ENCODE assay signal across 13 cellular contexts in the genomic region with DNA sequence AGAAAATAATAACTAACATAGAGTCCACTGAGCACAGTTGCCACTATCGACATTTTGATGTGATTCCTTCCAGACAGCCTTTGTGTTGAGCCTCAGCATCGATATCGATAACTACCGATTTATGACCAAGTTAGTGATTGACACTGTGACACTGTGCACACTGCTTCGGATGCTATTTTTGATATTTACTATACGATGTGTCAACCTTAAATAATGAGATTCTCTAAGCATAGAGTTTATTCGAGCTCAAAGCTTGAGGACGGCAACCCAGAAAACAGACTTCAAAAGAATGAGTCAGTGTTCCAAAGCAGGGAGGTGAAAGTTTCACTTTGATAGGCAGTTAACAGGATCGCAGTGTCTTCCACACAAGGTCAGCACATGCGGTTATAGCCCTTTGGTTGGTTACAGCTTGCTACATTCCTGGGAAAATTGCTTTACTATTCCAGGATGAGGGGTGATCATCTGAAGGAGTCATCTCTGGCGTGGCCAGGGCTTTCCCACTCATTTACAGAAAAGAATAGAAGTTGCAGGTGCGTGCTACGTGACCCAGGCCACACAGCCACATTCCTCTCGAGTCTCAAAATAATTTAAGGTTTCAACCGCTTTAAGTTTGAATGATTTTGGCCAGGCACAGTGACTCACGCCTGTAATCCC. TPM values are rescaled to one million over a fixed set of nuclear protein-coding genes. Genes with fewer than 3 reads are reported as not detected.
DNase-seq lines count a peak whose midpoint lies in the region; ATAC-seq and TF ChIP-seq lines count a peak whose summit lies in the region.
"Had no signal": no experiment of that assay in that cellular context is flagged by ENCODE, and none has a peak within 500 bp of the region (broad histone marks: within the 10 kb centered on the region; RNA-seq: fewer than 3 reads in every experiment).

No MANE protein-coding gene starts in this region.

- POLR2A ChIA-PET in HEK293T (lab: Yijun Ruan, JAX), result no interaction called here
- POLR2A ChIA-PET in activated CD4-positive, alpha-beta memory T cell treated with anti-CD3 and anti-CD28 coated beads, Interleukin-2, amount 10 ng/mL, durations not matched to agents 7 days and 5 days (lab: Charles Lee), result no interaction called here

- H3K4me1 ChIP-seq in foreskin keratinocyte (peaks cover 14% of the 10 kb centered on the region), upper lobe of right lung (peaks cover 6% of the 10 kb centered on the region)
- H3K4me1 ChIP-seq: gastroesophageal sphincter, sigmoid colon had no signal

- no peak overlapping the region for H3K4me3 ChIP-seq in AG10803 (ENCODE audit: low read length)
- no peak overlapping the region for H3K4me3 ChIP-seq in upper lobe of right lung
- H3K4me3 ChIP-seq in dorsolateral prefrontal cortex, result no peak overlapping the region
- H3K4me3 ChIP-seq: BLaER1 treated with 17β-estradiol and CSF1 and Interleukin-3, amounts not matched to agents 10 nM and 100 nM; gastroesophageal sphincter; sigmoid colon had no signal

- TF ChIP-seq CTCF in AG10803 (conservative IDR thresholded peaks at IDR 0.05; ENCODE audit: low read length), result no peak
- TF ChIP-seq CTCF in foreskin keratinocyte (conservative IDR thresholded peaks at IDR 0.05), result no peak
- no peak for TF ChIP-seq CTCF in upper lobe of right lung (IDR thresholded peaks at IDR 0.05)
- TF ChIP-seq CTCF in dorsolateral prefrontal cortex (IDR thresholded peaks at IDR 0.05 in 54 of 56, conservative IDR thresholded peaks at IDR 0.05 in 2 of 56; ENCODE audit: low read depth in 1 of 56, partially characterized antibody in 56 of 56), result no peak

- ATAC-seq in foreskin keratinocyte, result peak; percentile 5
- ATAC-seq in GM21447 (IDR thresholded peaks at IDR 0.05; ENCODE audit: unreplicated experiment), result no peak
- ATAC-seq in upper lobe of right lung, result no peak
- ATAC-seq: gastroesophageal sphincter had no signal

- intact Hi-C loops in upper lobe of right lung (cut with DNase I), result no loop called here
- intact Hi-C loops in dorsolateral prefrontal cortex (cut with DNase I), result no loop called here

- H3K9me3 ChIP-seq in upper lobe of right lung, result no peaks in the 10 kb centered on the region
- H3K9me3 ChIP-seq: BLaER1 treated with 17β-estradiol and CSF1 and Interleukin-3, amounts not matched to agents 10 nM and 100 nM; gastroesophageal sphincter; sigmoid colon had no signal

- H3K27me3 Mint-ChIP-seq in activated CD4-positive, alpha-beta memory T cell treated with anti-CD3 and anti-CD28 coated beads, Interleukin-2, amount 10 ng/mL, durations not matched to agents 7 days and 5 days, result peaks cover 14% of the 10 kb centered on the region

- CTCF ChIA-PET in HEK293T (lab: Yijun Ruan, JAX), result no interaction called here
- CTCF ChIA-PET in activated CD4-positive, alpha-beta memory T cell treated with anti-CD3 and anti-CD28 coated beads, Interleukin-2, amount 10 ng/mL, durations not matched to agents 7 days and 5 days (lab: Charles Lee), result no interaction called here

- H3K4me1 Mint-ChIP-seq in activated CD4-positive, alpha-beta memory T cell treated with anti-CD3 and anti-CD28 coated beads, Interleukin-2, amount 10 ng/mL, durations not matched to agents 7 days and 5 days, result peaks cover 38% of the 10 kb centered on the region

- H3K27ac Mint-ChIP-seq in activated CD4-positive, alpha-beta memory T cell treated with anti-CD3 and anti-CD28 coated beads, Interleukin-2, amount 10 ng/mL, durations not matched to agents 7 days and 5 days, result no peak overlapping the region

- DNase-seq in AG10803 (ENCODE audit: low read depth) (peak; percentile 72), HEK293T (ENCODE audit: extremely low spot score) (no peak), SW480 (ENCODE audit: low spot score) (peak; percentile 99), foreskin keratinocyte (peak in 1 of 2 donors; percentile 64), upper lobe of right lung (no peak), dorsolateral prefrontal cortex (no peak)
- DNase-seq in activated CD4-positive, alpha-beta memory T cell treated with anti-CD3 and anti-CD28 coated beads, Interleukin-2, amount 10 ng/mL, durations not matched to agents 7 days and 5 days, result no peak
- DNase-seq: activated CD8-positive, alpha-beta memory T cell treated with anti-CD3 and anti-CD28 coated beads, Interleukin-2, amount 50 U/mL, for 4 hours; NCI-H1930; sigmoid colon had no signal

- H3K4me3 Mint-ChIP-seq in activated CD4-positive, alpha-beta memory T cell treated with anti-CD3 and anti-CD28 coated beads, Interleukin-2, amount 10 ng/mL, durations not matched to agents 7 days and 5 days, result no peak overlapping the region

- no peaks in the 10 kb centered on the region for H3K36me3 ChIP-seq in upper lobe of right lung
- H3K36me3 ChIP-seq: BLaER1 treated with 17β-estradiol and CSF1 and Interleukin-3, amounts not matched to agents 10 nM and 100 nM; gastroesophageal sphincter; sigmoid colon had no signal

- no peaks in the 10 kb centered on the region for H3K9me3 Mint-ChIP-seq in activated CD4-positive, alpha-beta memory T cell treated with anti-CD3 and anti-CD28 coated beads, Interleukin-2, amount 10 ng/mL, durations not matched to agents 7 days and 5 days

- H3K36me3 Mint-ChIP-seq in activated CD4-positive, alpha-beta memory T cell treated with anti-CD3 and anti-CD28 coated beads, Interleukin-2, amount 10 ng/mL, durations not matched to agents 7 days and 5 days (ENCODE audit: low read depth), result no peaks in the 10 kb centered on the region

- H3K27me3 ChIP-seq in foreskin keratinocyte (no peaks in the 10 kb centered on the region), upper lobe of right lung (no peaks in the 10 kb centered on the region), dorsolateral prefrontal cortex (peaks cover 0 to 3% (median 0%) of the 10 kb centered on the region in 45 donors)
- H3K27me3 ChIP-seq: BLaER1 treated with 17β-estradiol and CSF1 and Interleukin-3, amounts not matched to agents 10 nM and 100 nM; gastroesophageal sphincter; sigmoid colon had no signal

- peak overlapping the region; percentile 73 for H3K27ac ChIP-seq in foreskin keratinocyte
- H3K27ac ChIP-seq in upper lobe of right lung, result no peak overlapping the region
- no peak overlapping the region for H3K27ac ChIP-seq in dorsolateral prefrontal cortex
- H3K27ac ChIP-seq: BLaER1 treated with 17β-estradiol and CSF1 and Interleukin-3, amounts not matched to agents 10 nM and 100 nM; gastroesophageal sphincter; sigmoid colon had no signal

TF ChIP-seq in HEK293T, 16 proteins besides CTCF, POLR2A, EP300 and RAD21:
- TF ChIP-seq TARDBP (IDR thresholded peaks at IDR 0.05), result no peak
- TF ChIP-seq, protein P1, sequence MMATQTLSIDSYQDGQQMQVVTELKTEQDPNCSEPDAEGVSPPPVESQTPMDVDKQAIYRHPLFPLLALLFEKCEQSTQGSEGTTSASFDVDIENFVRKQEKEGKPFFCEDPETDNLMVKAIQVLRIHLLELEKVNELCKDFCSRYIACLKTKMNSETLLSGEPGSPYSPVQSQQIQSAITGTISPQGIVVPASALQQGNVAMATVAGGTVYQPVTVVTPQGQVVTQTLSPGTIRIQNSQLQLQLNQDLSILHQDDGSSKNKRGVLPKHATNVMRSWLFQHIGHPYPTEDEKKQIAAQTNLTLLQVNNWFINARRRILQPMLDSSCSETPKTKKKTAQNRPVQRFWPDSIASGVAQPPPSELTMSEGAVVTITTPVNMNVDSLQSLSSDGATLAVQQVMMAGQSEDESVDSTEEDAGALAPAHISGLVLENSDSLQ (IDR thresholded peaks at IDR 0.05), result 0 out of 2 replicates have a peak, but pooled peaks have one; percentile 3

RNA-seq across cellular contexts. Expression of a gene that starts 53.6 kb away (rescaled TPM):
- 95.3 and 101 TPM in 2 replicates for total RNA-seq in foreskin keratinocyte
- 114 and 116 TPM in 2 replicates for polyA plus RNA-seq in foreskin keratinocyte
- total RNA-seq in upper lobe of right lung, result 64.3 TPM
- 10 to 100 TPM; 97.7 to 99.7 TPM for total RNA-seq in activated CD4-positive, alpha-beta memory T cell treated with anti-CD3 and anti-CD28 coated beads, Interleukin-2, amount 10 ng/mL, durations not matched to agents 7 days and 5 days
- 100 to 1,000 TPM in 72 of 120 experiments, 10 to 100 TPM in 48; 54.8 to 180 (median 104) TPM for total RNA-seq in dorsolateral prefrontal cortex

Comparison
In these comparisons a context has a peak if more than half of its experiments do, and no peak if none do; other contexts are left out.
1. DNase-seq: peak in AG10803 (single experiment) and SW480 (single experiment); none in HEK293T (single experiment), upper lobe of right lung (single experiment), activated CD4-positive, alpha-beta memory T cell treated with anti-CD3 and anti-CD28 coated beads, Interleukin-2, amount 10 ng/mL, durations not matched to agents 7 days and 5 days (single experiment) and dorsolateral prefrontal cortex (0 of 10).